ENCODE assay signal across 8 cellular contexts in genomic region chr5:88268414-88269184, GRCh38. TPM values are rescaled to one million over a fixed set of nuclear protein-coding genes. Genes with fewer than 3 reads are reported as not detected.
DNase-seq lines count a peak whose midpoint lies in the region; ATAC-seq and TF ChIP-seq lines count a peak whose summit lies in the region.

Gene TMEM161B (minus strand): TSS chr5:88268845. CDS start chr5:88268723, 122 bp downstream.

- TF ChIP-seq CTCF in osteoblast (IDR thresholded peaks at IDR 0.05; ENCODE audit: extremely low read depth, low read depth, low read length), result no peak
- no peak for TF ChIP-seq CTCF in testis (IDR thresholded peaks at IDR 0.05)

- peak; percentile 100 for ATAC-seq in HG02642 (IDR thresholded peaks at IDR 0.05; ENCODE audit: poor library complexity, unreplicated experiment)

- H3K4me3 ChIP-seq in osteoblast (ENCODE audit: insufficient read depth, low read length) (peak within 1 kb of the TSS; percentile 100), testis (peak within 1 kb of the TSS; percentile 68 to 97)

- H3K27ac Mint-ChIP-seq in activated naive CD4-positive, alpha-beta T cell treated with anti-CD3 and anti-CD28 coated beads, Interleukin-2, amount 50 U/mL, for 24 hours, result peak within 1 kb of the TSS; percentile 99

- H3K4me2 ChIP-seq in osteoblast (ENCODE audit: insufficient read depth, low read length), result peak within 1 kb of the TSS; percentile 99

- H3K4me1 Mint-ChIP-seq in activated naive CD4-positive, alpha-beta T cell treated with anti-CD3 and anti-CD28 coated beads, Interleukin-2, amount 50 U/mL, for 24 hours, result peaks cover 68% of the 10 kb centered on the region

- no peaks in the 10 kb centered on the region for H3K27me3 Mint-ChIP-seq in activated naive CD4-positive, alpha-beta T cell treated with anti-CD3 and anti-CD28 coated beads, Interleukin-2, amount 50 U/mL, for 24 hours

- intact Hi-C loops in testis (cut with DNase I; ENCODE audit: low total_unique reads), result no loop called here

- H4K20me1 ChIP-seq in osteoblast (ENCODE audit: insufficient read depth, low read length), result no peaks in the 10 kb centered on the region

- H3K27me3 ChIP-seq in osteoblast (ENCODE audit: insufficient read depth, low read length) (no peaks in the 10 kb centered on the region), testis (no peaks in the 10 kb centered on the region)

- peak within 1 kb of the TSS; percentile 100 for H2AFZ ChIP-seq in osteoblast (ENCODE audit: low read length)

- H3K27ac ChIP-seq in osteoblast (ENCODE audit: low read depth, low read length) (peak within 1 kb of the TSS; percentile 85), testis (peak within 1 kb of the TSS; percentile 50 to 77)

- peaks cover 20% of the 10 kb centered on the region for H3K4me1 ChIP-seq in osteoblast (ENCODE audit: insufficient read depth, low read length)
- H3K4me1 ChIP-seq in testis, result peaks cover 14% of the 10 kb centered on the region

- no peaks in the 10 kb centered on the region for H3K9me3 Mint-ChIP-seq in activated naive CD4-positive, alpha-beta T cell treated with anti-CD3 and anti-CD28 coated beads, Interleukin-2, amount 50 U/mL, for 24 hours

- peaks cover 32% of the 10 kb centered on the region for H3K36me3 Mint-ChIP-seq in activated naive CD4-positive, alpha-beta T cell treated with anti-CD3 and anti-CD28 coated beads, Interleukin-2, amount 50 U/mL, for 24 hours

- peak; percentile 78 for TF ChIP-seq POLR2A in GM10847 (IDR thresholded peaks at IDR 0.05; ENCODE audit: extremely low read depth, insufficient read length)
- no peak for TF ChIP-seq POLR2A in testis (IDR thresholded peaks at IDR 0.05)

- H3K79me2 ChIP-seq in osteoblast (ENCODE audit: insufficient read depth, low read length), result peaks cover 76% of the 10 kb centered on the region

- H3K36me3 ChIP-seq in osteoblast (ENCODE audit: insufficient read depth, low read length) (no peaks in the 10 kb centered on the region), testis (ENCODE audit: low read depth, missing control alignments) (no peaks in the 10 kb centered on the region)

- 1 to 2% methylated on average over 17 to 44 of the region's 45 CpGs for WGBS in testis, 2 donors

- peak; percentile 84 for DNase-seq in NCI-H1105 (lab: John Stamatoyannopoulos, UW)
- peak; percentile 83 for DNase-seq in SKM-1 (lab: John Stamatoyannopoulos, UW; ENCODE audit: unreplicated experiment)
- peak; percentile 97 for DNase-seq in glomerular visceral epithelial cell (ENCODE audit: extremely low spot score)
- DNase-seq in osteoblast (ENCODE audit: insufficient read length, low spot score, missing footprints), result peak; percentile 91
- DNase-seq in testis, result peak; percentile 95

- H3K4me3 Mint-ChIP-seq in activated naive CD4-positive, alpha-beta T cell treated with anti-CD3 and anti-CD28 coated beads, Interleukin-2, amount 50 U/mL, for 24 hours, result peak within 1 kb of the TSS; percentile 100

- no peaks in the 10 kb centered on the region for H3K9me3 ChIP-seq in osteoblast (ENCODE audit: low read depth, low read length)
- no peaks in the 10 kb centered on the region for H3K9me3 ChIP-seq in testis

RNA-seq across cellular contexts. Expression of gene TMEM161B, which starts in this region (rescaled TPM):
- total RNA-seq in osteoblast (17.4 and 19.2 TPM in 2 replicates), testis (10 to 100 TPM; 20.2 to 23.5 TPM)
- 25.6 TPM for polyA plus RNA-seq in testis (ENCODE audit: insufficient read depth, low read depth, low replicate concordance)

Comparison
In these comparisons a context has a peak if more than half of its experiments do, and no peak if none do; other contexts are left out.
1. Peak in every context shown above with its lines: DNase-seq, ATAC-seq, H3K4me3 ChIP-seq and H3K27ac ChIP-seq.